In genomic region chr9:76725885-76726284, GRCh38 we compare ENCODE assay signal across 20 cellular contexts. TPM values are rescaled to one million over a fixed set of nuclear protein-coding genes. Genes with fewer than 3 reads are reported as not detected.
DNase-seq lines count a peak whose midpoint lies in the region; ATAC-seq and TF ChIP-seq lines count a peak whose summit lies in the region.
"Had no signal": no experiment of that assay in that cellular context is flagged by ENCODE, and none has a peak within 500 bp of the region (broad histone marks: within the 10 kb centered on the region; RNA-seq: fewer than 3 reads in every experiment).

No MANE protein-coding gene starts in this region.

- no peak overlapping the region for H3K9ac ChIP-seq in BLaER1

- TF ChIP-seq EP300 in esophagus muscularis mucosa (IDR thresholded peaks at IDR 0.05), result no peak

- H3K4me2 ChIP-seq in BLaER1, result peak overlapping the region; percentile 50

- H3K4me3 ChIP-seq in BLaER1, result no peak overlapping the region
- no peak overlapping the region for H3K4me3 ChIP-seq in esophagus muscularis mucosa
- H3K4me3 ChIP-seq: SJSA1 had no signal

- H3K27ac ChIP-seq in BLaER1, result no peak overlapping the region
- H3K27ac ChIP-seq in esophagus muscularis mucosa (replicated peaks in 1 of 4), result no peak overlapping the region
- H3K27ac ChIP-seq: SJSA1 had no signal

- H3K36me3 ChIP-seq in BLaER1 (no peaks in the 10 kb centered on the region), esophagus muscularis mucosa (peaks cover 0 to 2% (median 0%) of the 10 kb centered on the region in 4 donors)
- H3K36me3 ChIP-seq: BE2C, SJSA1 had no signal

- no peaks in the 10 kb centered on the region for H4K20me1 ChIP-seq in BLaER1

- no peak for TF ChIP-seq POLR2A in esophagus muscularis mucosa (IDR thresholded peaks at IDR 0.05; ENCODE audit: low read depth)

- intact Hi-C loops in esophagus muscularis mucosa (cut with DNase I), result no loop called here

- TF ChIP-seq CTCF in esophagus muscularis mucosa (IDR thresholded peaks at IDR 0.05), result no peak

- DNase-seq in NCI-H146 (lab: John Stamatoyannopoulos, UW), result peak; percentile 27
- DNase-seq in NCI-H146 treated with DMSO at 0.1 percent for 48 hours (lab: John Stamatoyannopoulos, UW; ENCODE audit: unreplicated experiment), result no peak
- DNase-seq in NCI-H2029 (lab: John Stamatoyannopoulos, UW), result peak; percentile 51
- peak; percentile 79 to 83 for DNase-seq in cerebellar nuclear complex (lab: John Stamatoyannopoulos, UW)
- DNase-seq in T1000 (lab: John Stamatoyannopoulos, UW), result no peak
- no peak for DNase-seq in esophagus muscularis mucosa (ENCODE audit: extremely low spot score)
- DNase-seq: BE2C; CD4-positive, alpha-beta memory T cell; DMS79 treated with DMSO at 0.1 percent for 48 hours; HFFc6; KG1; NCI-H1436; NCI-H526 treated with DMSO at 0.1 percent for 48 hours; PC-3; RPMI8226; T-helper 2 cell had no signal

- H3K4me1 ChIP-seq in BLaER1 (peaks cover 24% of the 10 kb centered on the region), esophagus muscularis mucosa (peaks cover 0 to 22% (median 18%) of the 10 kb centered on the region in 4 donors)
- H3K4me1 ChIP-seq: BE2C, SJSA1 had no signal

- ATAC-seq in HG03378 (IDR thresholded peaks at IDR 0.05; ENCODE audit: unreplicated experiment), result no peak
- ATAC-seq: PC-3 had no signal

- no peaks in the 10 kb centered on the region for H3K9me3 ChIP-seq in BLaER1
- no peaks in the 10 kb centered on the region for H3K9me3 ChIP-seq in esophagus muscularis mucosa
- H3K9me3 ChIP-seq: BE2C, SJSA1 had no signal

- H3K27me3 ChIP-seq in BLaER1 (no peaks in the 10 kb centered on the region), esophagus muscularis mucosa (no peaks in the 10 kb centered on the region)
- H3K27me3 ChIP-seq: BE2C, SJSA1 had no signal

- 30% methylated on average over 4 of the region's 6 CpGs for WGBS in esophagus muscularis mucosa

RNA-seq across cellular contexts. Expression of gene PCA3, which starts 38.4 kb away (rescaled TPM):
- 1 to 10 TPM in 1 of 4 donors, under 1 TPM in 2, not detected in 1; under 0.01 to 1.0 (median 0.65) TPM for total RNA-seq in esophagus muscularis mucosa
- total RNA-seq: A172; CD4-positive, alpha-beta memory T cell; HFFc6; PC-3; SJSA1 had no signal

Comparison
In these comparisons a context has a peak if more than half of its experiments do, and no peak if none do; other contexts are left out.
1. DNase-seq: peak in NCI-H146 (single experiment), NCI-H2029 (single experiment) and cerebellar nuclear complex (2 of 2); none in NCI-H146 treated with DMSO at 0.1 percent for 48 hours (single experiment), T1000 (single experiment) and esophagus muscularis mucosa (single experiment).